9 cellular contexts compared by ENCODE assay signal in genomic region chr2:203532957-203533695, GRCh38. TPM values are rescaled to one million over a fixed set of nuclear protein-coding genes. Genes with fewer than 3 reads are reported as not detected.
DNase-seq lines count a peak whose midpoint lies in the region; ATAC-seq, FAIRE-seq and TF ChIP-seq lines count a peak whose summit lies in the region.
"Had no signal": no experiment of that assay in that cellular context is flagged by ENCODE, and none has a peak within 500 bp of the region (broad histone marks: within the 10 kb centered on the region; RNA-seq: fewer than 3 reads in every experiment).

No MANE protein-coding gene starts in this region.

- peak overlapping the region; percentile 79 for H3K4me3 Mint-ChIP-seq in endodermal cell
- H3K4me3 Mint-ChIP-seq in naive thymus-derived CD8-positive, alpha-beta T cell, result peak overlapping the region; percentile 70 to 91 (median 82)

- H3K27ac ChIP-seq in endodermal cell (ENCODE audit: low read depth, low read length) (no peak overlapping the region), pancreas (no peak overlapping the region)

- H3K4me1 Mint-ChIP-seq in endodermal cell, result peaks cover 19% of the 10 kb centered on the region
- peaks cover 8 to 31% (median 22%) of the 10 kb centered on the region in 4 donors for H3K4me1 Mint-ChIP-seq in naive thymus-derived CD8-positive, alpha-beta T cell

- no peak overlapping the region for H3K27ac Mint-ChIP-seq in endodermal cell
- peak overlapping the region in 1 of 10 donors; percentile 23 for H3K27ac Mint-ChIP-seq in naive thymus-derived CD8-positive, alpha-beta T cell

- FAIRE-seq in pancreas (lab: Jason Lieb, UNC), result no peak

- H3K27me3 ChIP-seq in endodermal cell (ENCODE audit: control insufficient read depth, insufficient read depth, low read length, poor library complexity, severe bottlenecking) (no peaks in the 10 kb centered on the region), pancreas (no peaks in the 10 kb centered on the region)

- intact Hi-C loops in pancreas (cut with DNase I), result no loop called here

- peaks cover 4% of the 10 kb centered on the region for H3K27me3 Mint-ChIP-seq in endodermal cell (ENCODE audit: insufficient read depth)
- peaks cover 12 to 48% (median 26%) of the 10 kb centered on the region in 5 donors for H3K27me3 Mint-ChIP-seq in naive thymus-derived CD8-positive, alpha-beta T cell

- H3K9me3 Mint-ChIP-seq in endodermal cell, result peaks cover 4% of the 10 kb centered on the region
- peaks cover 0 to 14% (median 7%) of the 10 kb centered on the region in 9 donors for H3K9me3 Mint-ChIP-seq in naive thymus-derived CD8-positive, alpha-beta T cell

- TF ChIP-seq CTCF in endodermal cell (conservative IDR thresholded peaks at IDR 0.05) (no peak), pancreas (IDR thresholded peaks at IDR 0.05) (no peak)

- POLR2A ChIA-PET in naive thymus-derived CD8-positive, alpha-beta T cell (lab: Charles Lee), result interaction anchor here (1.2 to 1.7 kb wide), 2 partner anchors 13 to 187 kb away, joined by 3 to 6 read pairs; no protein-coding TSS in a partner anchor

- H3K36me3 ChIP-seq in endodermal cell (ENCODE audit: control insufficient read depth, insufficient read depth, low read length) (no peaks in the 10 kb centered on the region), pancreas (no peaks in the 10 kb centered on the region)

- WGBS in endodermal cell (ENCODE audit: insufficient coverage in 1 of 2, insufficient read length in 1 of 2), 2 experiments, result 18 to 23% methylated on average over 6 to 7 of the region's 7 CpGs
- WGBS in pancreas, 2 donors, result 16 to 21% methylated on average over 7 of the region's 7 CpGs

- H3K4me3 ChIP-seq in endodermal cell (ENCODE audit: low read length) (peak overlapping the region; percentile 83), pancreas (peak overlapping the region in 2 of 4 donors; percentile 97)
- H3K4me3 ChIP-seq: mucosa of descending colon had no signal

- peak overlapping the region; percentile 1 for H3K9ac ChIP-seq in endodermal cell (ENCODE audit: extremely low read depth, low read length, poor library complexity, severe bottlenecking)

- H3K9me3 ChIP-seq in endodermal cell (ENCODE audit: control insufficient read depth, low read length) (peaks cover 5% of the 10 kb centered on the region), pancreas (no peaks in the 10 kb centered on the region)
- H3K9me3 ChIP-seq: mucosa of descending colon had no signal

- no peak for ATAC-seq in naive thymus-derived CD8-positive, alpha-beta T cell
- no peak for ATAC-seq in pancreas
- no peak for ATAC-seq in GM21423 (IDR thresholded peaks at IDR 0.05; ENCODE audit: unreplicated experiment)
- ATAC-seq: mucosa of descending colon had no signal

- H3K4me1 ChIP-seq in endodermal cell (ENCODE audit: control insufficient read depth, insufficient read depth, low read length) (no peaks in the 10 kb centered on the region), pancreas (peaks cover 0 to 17% (median 5%) of the 10 kb centered on the region in 3 donors)

- peak; percentile 50 for DNase-seq in COLO829 (ENCODE audit: low spot score)
- peak; percentile 70 for DNase-seq in NCI-H2227 treated with DMSO at 0.1 percent for 48 hours (lab: John Stamatoyannopoulos, UW)
- no peak for DNase-seq in endodermal cell
- DNase-seq in naive thymus-derived CD8-positive, alpha-beta T cell, result peak in 1 of 10 donors; percentile 11
- no peak for DNase-seq in pancreas
- no peak for DNase-seq in DMS153 (lab: John Stamatoyannopoulos, UW)
- DNase-seq in effector CD8-positive, alpha-beta T cell (lab: John Stamatoyannopoulos, UW), result no peak

- H3K36me3 Mint-ChIP-seq in endodermal cell (ENCODE audit: low read depth), result no peaks in the 10 kb centered on the region
- H3K36me3 Mint-ChIP-seq in naive thymus-derived CD8-positive, alpha-beta T cell, result peaks cover 0 to 5% (median 0%) of the 10 kb centered on the region in 3 donors

RNA-seq across cellular contexts. Expression of gene RAPH1, which starts 2.0 kb away (rescaled TPM):
- total RNA-seq in endodermal cell (10 to 100 TPM; 23.5 to 24.6 TPM), pancreas (10 to 100 TPM in 5 of 6 donors, 1 to 10 TPM in 1; 7.6 to 19.2 (median 13.7) TPM)
- polyA plus RNA-seq in endodermal cell (2013, experiment 1 of 2), result 19.1 TPM
- polyA plus RNA-seq in endodermal cell (2013, experiment 2 of 2), result 20.1 TPM
- total RNA-seq in naive thymus-derived CD8-positive, alpha-beta T cell, result 1 to 10 TPM; 1.7 to 2.1 TPM
- polyA plus RNA-seq in naive thymus-derived CD8-positive, alpha-beta T cell, result under 1 TPM in 2 of 3 donors, not detected in 1; 0.31 to 0.39 TPM
- polyA plus RNA-seq in pancreas, result 1 to 10 TPM; 2.3 to 3.7 TPM

Comparison
In these comparisons a context has a peak if more than half of its experiments do, and no peak if none do; other contexts are left out.
1. DNase-seq: peak in COLO829 (single experiment) and NCI-H2227 treated with DMSO at 0.1 percent for 48 hours (single experiment); none in endodermal cell (single experiment), pancreas (0 of 6), DMS153 (single experiment) and effector CD8-positive, alpha-beta T cell (single experiment).